ENCODE assay signal across 1 cellular context in genomic region chr21:18722193-18722592, GRCh38.
TF ChIP-seq lines count a peak whose summit lies in the region.

No MANE protein-coding gene starts in this region.

TF ChIP-seq in GM23338, 12 proteins besides CTCF, POLR2A, EP300 and RAD21 (continued from another document):
- TF ChIP-seq ZNF462 (CRISPR knock-in tag; IDR thresholded peaks at IDR 0.05) (no peak), EZH2 (IDR thresholded peaks at IDR 0.05; ENCODE audit: low read depth, unreplicated experiment) (no peak), STAT1 (IDR thresholded peaks at IDR 0.05; ENCODE audit: unreplicated experiment) (no peak), ZNF114 (CRISPR knock-in tag; IDR thresholded peaks at IDR 0.05) (no peak), ZNF331 (CRISPR knock-in tag; IDR thresholded peaks at IDR 0.05; ENCODE audit: low read depth) (no peak)
